12 cellular contexts compared by ENCODE assay signal in genomic region chr2:1132328-1132964, GRCh38.
DNase-seq lines count a peak whose midpoint lies in the region; ATAC-seq and TF ChIP-seq lines count a peak whose summit lies in the region.
"Had no signal": no experiment of that assay in that cellular context is flagged by ENCODE, and none has a peak within 500 bp of the region (broad histone marks: within the 10 kb centered on the region; RNA-seq: fewer than 3 reads in every experiment).

No MANE protein-coding gene starts in this region.

- TF ChIP-seq CTCF in thyroid gland (IDR thresholded peaks at IDR 0.05) (no peak), left lung (IDR thresholded peaks at IDR 0.05) (no peak)

- 53 to 65% methylated on average over 14 of the region's 14 CpGs for WGBS in thyroid gland, 2 donors

- H3K36me3 ChIP-seq in thyroid gland (no peaks in the 10 kb centered on the region), left lung (no peaks in the 10 kb centered on the region)

- H3K27me3 ChIP-seq in thyroid gland (no peaks in the 10 kb centered on the region), left lung (peaks cover 0 to 5% of the 10 kb centered on the region in 2 donors)

- H3K9me3 ChIP-seq in thyroid gland (no peaks in the 10 kb centered on the region), left lung (no peaks in the 10 kb centered on the region)

- no peak for TF ChIP-seq POLR2A in thyroid gland (IDR thresholded peaks at IDR 0.05)

- intact Hi-C loops in thyroid gland (cut with DNase I): no loop called here
- intact Hi-C loops in left lung (cut with DNase I): no loop called here

- H3K4me1 ChIP-seq in thyroid gland (peaks cover 0 to 4% of the 10 kb centered on the region in 2 donors), left lung (no peaks in the 10 kb centered on the region)

- no peak overlapping the region for H3K27ac ChIP-seq in thyroid gland
- H3K27ac ChIP-seq in left lung: no peak overlapping the region
- H3K27ac ChIP-seq: epithelial cell of prostate had no signal

- H3K4me3 ChIP-seq in thyroid gland (replicated peaks in 1 of 3): no peak overlapping the region
- H3K4me3 ChIP-seq in left lung: no peak overlapping the region

- ATAC-seq in left lung (no peak), HG02759 (IDR thresholded peaks at IDR 0.05; ENCODE audit: unreplicated experiment) (no peak), GM19395 (IDR thresholded peaks at IDR 0.05; ENCODE audit: unreplicated experiment) (no peak)
- ATAC-seq: Panc1 had no signal

- peak; percentile 11 for DNase-seq in stimulated activated naive CD4-positive, alpha-beta T cell treated with Interleukin-2 at 50 U/mL for 16 hours (lab: John Stamatoyannopoulos, UW)
- no peak for DNase-seq in stimulated activated naive CD4-positive, alpha-beta T cell (lab: John Stamatoyannopoulos, UW)
- DNase-seq in NCI-H69 (lab: John Stamatoyannopoulos, UW) (peak; percentile 53), kidney tubule cell (ENCODE audit: low spot score) (peak; percentile 27), thyroid gland (peak; percentile 14 to 47), left lung (no peak)
- DNase-seq: MM.1S, T-helper 9 cell had no signal

Comparison
In these comparisons a context has a peak if more than half of its experiments do, and no peak if none do; other contexts are left out.
1. DNase-seq: peak in stimulated activated naive CD4-positive, alpha-beta T cell treated with Interleukin-2 at 50 U/mL for 16 hours (single experiment), NCI-H69 (single experiment), kidney tubule cell (single experiment) and thyroid gland (2 of 2); none in stimulated activated naive CD4-positive, alpha-beta T cell (0 of 6) and left lung (0 of 2).